Comparison of ENCODE assay signal across 35 cellular contexts in the genomic region with DNA sequence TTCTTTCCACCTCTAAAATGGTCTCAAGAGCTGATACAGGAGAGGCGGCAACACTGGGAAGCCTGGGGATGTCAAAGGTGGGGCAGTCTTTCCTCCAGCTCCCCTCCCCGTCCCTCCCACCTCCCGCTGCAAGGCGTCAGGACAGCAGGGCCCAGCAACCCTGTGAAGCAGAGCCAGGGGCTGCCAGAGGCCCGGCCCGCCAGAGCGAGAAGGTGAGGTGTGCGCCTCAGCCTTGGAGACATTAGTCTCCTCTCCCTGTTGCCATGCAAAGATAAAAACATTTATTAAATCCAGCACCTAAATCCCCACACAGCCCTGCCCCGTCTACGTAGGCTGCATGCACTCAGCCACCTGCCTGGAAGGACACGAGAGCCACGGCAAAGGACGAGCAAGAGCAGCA.
"Had no signal": no experiment of that assay in that cellular context is flagged by ENCODE, and none has a peak within 500 bp of the region (broad histone marks: within the 10 kb centered on the region; RNA-seq: fewer than 3 reads in every experiment).

No MANE protein-coding gene starts in this region.

- H3K4me1 Mint-ChIP-seq: activated B cell treated with CpG ODN at 0.5 μM for 24 hours had no signal

- H2AFZ ChIP-seq: PC-9 had no signal

- H3K9me3 Mint-ChIP-seq: activated B cell treated with CpG ODN at 0.5 μM for 24 hours; activated CD4-positive, alpha-beta memory T cell treated with anti-CD3 and anti-CD28 coated beads for 36 hours; activated naive CD4-positive, alpha-beta T cell treated with anti-CD3 and anti-CD28 coated beads for 36 hours; activated naive CD4-positive, alpha-beta T cell treated with anti-CD3 and anti-CD28 coated beads, Interleukin-2, amount 50 U/mL, for 72 hours; activated T-cell treated with anti-CD3 and anti-CD28 coated beads, Interleukin-2, amount 50 U/mL, for 4 hours; activated T-helper 1 cell treated with anti-CD3 and anti-CD28 coated beads, Interleukin-12 subunit alpha, Interleukin-12 subunit beta, Interleukin-2, Interleukin-4 antibody, amounts not matched to agents 30 ng/mL and 10 ng/mL and 1 ng/mL, durations not matched to agents 14 hours and 24 hours and 36 hours; brain had no signal

- H3K9ac ChIP-seq: KMS-11 had no signal

- H3K36me3 Mint-ChIP-seq: activated CD4-positive, alpha-beta memory T cell treated with anti-CD3 and anti-CD28 coated beads for 36 hours; activated naive CD4-positive, alpha-beta T cell treated with anti-CD3 and anti-CD28 coated beads, Interleukin-2, amount 50 U/mL, for 72 hours; brain had no signal

- H3K27ac ChIP-seq: KMS-11, PC-9, RWPE1, VCaP had no signal

- FAIRE-seq: RCC 7860 had no signal

- H3K4me3 Mint-ChIP-seq: activated B cell treated with CpG ODN at 0.5 μM for 24 hours; activated CD4-positive, alpha-beta memory T cell treated with anti-CD3 and anti-CD28 coated beads for 36 hours; activated naive CD4-positive, alpha-beta T cell treated with anti-CD3 and anti-CD28 coated beads for 36 hours; activated T-cell treated with anti-CD3 and anti-CD28 coated beads, Interleukin-2, amount 50 U/mL, for 4 hours; activated T-helper 1 cell treated with anti-CD3 and anti-CD28 coated beads, Interleukin-12 subunit alpha, Interleukin-12 subunit beta, Interleukin-2, Interleukin-4 antibody, amounts not matched to agents 30 ng/mL and 10 ng/mL and 1 ng/mL, durations not matched to agents 14 hours and 24 hours and 36 hours; brain had no signal

- H3K4me3 ChIP-seq: PC-9 had no signal

- ATAC-seq: activated naive CD4-positive, alpha-beta T cell treated with anti-CD3 and anti-CD28 coated beads, Interleukin-2, amount 50 U/mL, for 72 hours; activated T-cell treated with anti-CD3 and anti-CD28 coated beads, Interleukin-2, amount 50 U/mL, for 4 hours; Right ventricle myocardium inferior had no signal

- H3K27ac Mint-ChIP-seq: activated B cell treated with CpG ODN at 0.5 μM for 24 hours; activated CD4-positive, alpha-beta memory T cell treated with anti-CD3 and anti-CD28 coated beads for 36 hours; activated naive CD4-positive, alpha-beta T cell treated with anti-CD3 and anti-CD28 coated beads for 36 hours; activated naive CD4-positive, alpha-beta T cell treated with anti-CD3 and anti-CD28 coated beads, Interleukin-2, amount 50 U/mL, for 72 hours; activated T-helper 1 cell treated with anti-CD3 and anti-CD28 coated beads, Interleukin-12 subunit alpha, Interleukin-12 subunit beta, Interleukin-2, Interleukin-4 antibody, amounts not matched to agents 30 ng/mL and 10 ng/mL and 1 ng/mL, durations not matched to agents 14 hours and 24 hours and 36 hours had no signal

- DNase-seq: activated B cell treated with CpG ODN at 0.5 μM for 24 hours; activated CD4-positive, alpha-beta memory T cell treated with anti-CD3 and anti-CD28 coated beads for 36 hours; activated CD4-positive, alpha-beta T cell treated with anti-CD3 and anti-CD28 coated beads for 4 hours; activated CD4-positive, alpha-beta T cell treated with anti-CD3 and anti-CD28 coated beads, Interleukin-2, amount 50 U/mL, for 1 hour; activated CD4-positive, CD25-positive, alpha-beta regulatory T cell treated with anti-CD3 and anti-CD28 coated beads, Interleukin-2, amount 50 U/mL, for 72 hours; activated gamma-delta T cell treated with Interleukin-2 at 50 U/mL for 16 hours; activated naive CD4-positive, alpha-beta T cell treated with anti-CD3 and anti-CD28 coated beads for 36 hours; activated T-cell treated with anti-CD3 and anti-CD28 coated beads for 4 hours; activated T-cell treated with anti-CD3 and anti-CD28 coated beads, Interleukin-2, amount 50 U/mL, for 4 hours; anterior cingulate cortex; central memory CD4-positive, alpha-beta T cell; MM.1S; MV-4-11; NCI-H1092; NCI-H1436 treated with DMSO at 0.1 percent for 48 hours; NCI-H1694 treated with DMSO at 0.1 percent for 48 hours; NCI-H2029; NCI-H345; NCI-H524 treated with DMSO at 0.1 percent for 48 hours; NCI-H748 treated with DMSO at 0.1 percent for 48 hours; NK-92 treated with Interleukin-12 subunit alpha and Interleukin-12 subunit beta, amount 100 ng/mL, for 24 hours; PC-9; SIG-M5; SW 1271; T-helper 1 cell; T-helper 2 cell; T-helper 9 cell had no signal

- H3K4me2 ChIP-seq: KMS-11, PC-9 had no signal
